In the genomic region with DNA sequence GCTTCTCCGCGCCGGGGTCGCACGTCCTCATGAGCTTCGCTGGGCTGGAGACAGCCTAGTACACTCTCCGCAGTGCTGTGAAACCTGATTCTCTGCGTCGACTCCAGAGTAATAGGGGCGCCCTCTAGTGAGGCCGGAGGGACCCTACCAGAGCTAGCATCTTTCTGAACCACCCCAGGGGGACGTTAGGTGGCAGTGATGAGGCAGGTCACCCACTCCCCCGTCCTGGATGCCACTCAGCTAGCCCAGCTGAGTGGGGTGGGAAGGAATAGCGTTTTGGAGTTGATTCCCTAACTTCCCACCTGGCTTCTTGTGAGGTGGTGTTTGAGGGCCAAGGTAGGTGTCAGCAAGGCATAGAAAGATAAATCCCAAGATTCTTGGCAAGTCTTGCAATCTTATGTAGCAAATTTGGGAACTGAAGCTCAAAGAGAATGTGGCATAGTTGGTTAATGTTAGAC, we compare ENCODE assay signal across 8 cellular contexts. TPM values are rescaled to one million over a fixed set of nuclear protein-coding genes. Genes with fewer than 3 reads are reported as not detected.
DNase-seq lines count a peak whose midpoint lies in the region; ATAC-seq and TF ChIP-seq lines count a peak whose summit lies in the region.

No MANE protein-coding gene starts in this region.

- H2AFZ ChIP-seq in OCI-LY7 (ENCODE audit: low read length): no peak overlapping the region

- H3K4me2 ChIP-seq in OCI-LY7 (ENCODE audit: low read length): no peak overlapping the region

- 6 to 8% methylated on average over 6 to 12 of the region's 14 CpGs for WGBS in esophagus squamous epithelium, 2 donors

- intact Hi-C loops in OCI-LY7 (cut with micrococcal nuclease; ENCODE audit: unreplicated experiment) (no loop called here), esophagus squamous epithelium (cut with DNase I) (loop anchor here (5.0 kb wide), 1 partner anchor 146 kb away; no protein-coding TSS in a partner anchor), natural killer cell (cut with micrococcal nuclease) (no loop called here)

- H3K4me3 ChIP-seq in OCI-LY7 (ENCODE audit: low read depth, low read length, poor library complexity, severe bottlenecking): no peak overlapping the region
- H3K4me3 ChIP-seq in esophagus squamous epithelium: peak overlapping the region in 2 of 4 donors; percentile 21 to 45

- H3K27ac ChIP-seq in OCI-LY7 (ENCODE audit: low read depth, low read length, poor library complexity, severe bottlenecking) (no peak overlapping the region), esophagus squamous epithelium (no peak overlapping the region)

- peak; percentile 68 for DNase-seq in DMS153 treated with DMSO at 0.1 percent for 48 hours (lab: John Stamatoyannopoulos, UW; ENCODE audit: unreplicated experiment)
- peak; percentile 78 for DNase-seq in OCI-LY7 (ENCODE audit: low spot score)
- DNase-seq in activated T-cell treated with anti-CD3 and anti-CD28 coated beads for 24 hours (ENCODE audit: low read depth): peak; percentile 79
- DNase-seq in esophagus squamous epithelium (lab: John Stamatoyannopoulos, UW): peak; percentile 36
- DNase-seq in natural killer cell: peak; percentile 69

- H3K9me3 Mint-ChIP-seq in IgD-negative memory B cell: no peaks in the 10 kb centered on the region
- no peaks in the 10 kb centered on the region for H3K9me3 Mint-ChIP-seq in natural killer cell
- no peaks in the 10 kb centered on the region for H3K9me3 Mint-ChIP-seq in stimulated activated memory B cell treated with anti-CD40 and anti-IgM and Interleukin-4, amounts not matched to agents 10 μg/mL and 1 μg/mL and 100 μg/mL, for 72 hours

- H3K4me1 ChIP-seq in OCI-LY7 (ENCODE audit: insufficient read depth, low read length, poor library complexity, severe bottlenecking) (no peaks in the 10 kb centered on the region), esophagus squamous epithelium (peaks cover 0 to 67% (median 32%) of the 10 kb centered on the region in 3 donors)

- ATAC-seq in GM21619 (IDR thresholded peaks at IDR 0.05; ENCODE audit: unreplicated experiment) (peak; percentile 86), natural killer cell (peak; percentile 98 to 100 (median 100))
- peak; percentile 93 for ATAC-seq in stimulated activated memory B cell treated with anti-CD40 and anti-IgM and Interleukin-4, amounts not matched to agents 10 μg/mL and 1 μg/mL and 100 μg/mL, for 72 hours

- no TSS peak for BruUV-seq in OCI-LY7 (replicated peaks; lab: Mats Ljungman, UMichigan)

- H3K27ac Mint-ChIP-seq in IgD-negative memory B cell (peak overlapping the region in 1 of 3 donors; percentile 9), natural killer cell (peak overlapping the region in 1 of 2 donors; percentile 3)
- no peak overlapping the region for H3K27ac Mint-ChIP-seq in stimulated activated memory B cell treated with anti-CD40 and anti-IgM and Interleukin-4, amounts not matched to agents 10 μg/mL and 1 μg/mL and 100 μg/mL, for 72 hours

- peaks cover 8 to 96% (median 16%) of the 10 kb centered on the region in 4 donors for H3K27me3 ChIP-seq in esophagus squamous epithelium

- CTCF ChIA-PET in OCI-LY7 (lab: Charles Lee; ENCODE audit: unreplicated experiment): interaction anchor here (0.8 to 1.0 kb wide), 3 partner anchors 9 to 95 kb away, joined by 3 to 6 read pairs (median 3); a partner anchor contains a TSS

- H3K9me3 ChIP-seq in OCI-LY7 (ENCODE audit: low read length) (no peaks in the 10 kb centered on the region), esophagus squamous epithelium (no peaks in the 10 kb centered on the region)

- H3K27me3 Mint-ChIP-seq in IgD-negative memory B cell (peaks cover 63% of the 10 kb centered on the region), natural killer cell (ENCODE audit: low read depth in 2 of 2) (peaks cover 57 to 60% of the 10 kb centered on the region in 2 donors)
- H3K27me3 Mint-ChIP-seq in stimulated activated memory B cell treated with anti-CD40 and anti-IgM and Interleukin-4, amounts not matched to agents 10 μg/mL and 1 μg/mL and 100 μg/mL, for 72 hours: peaks cover 85% of the 10 kb centered on the region

- no peaks in the 10 kb centered on the region for H4K20me1 ChIP-seq in OCI-LY7 (ENCODE audit: insufficient read depth, low read length)

- no peaks in the 10 kb centered on the region for H3K9me2 ChIP-seq in OCI-LY7 (ENCODE audit: insufficient read depth, low read length)

- peak; percentile 99 for TF ChIP-seq CTCF in OCI-LY7 (conservative IDR thresholded peaks at IDR 0.05; ENCODE audit: low read length)
- peak; percentile 82 to 95 (median 88) for TF ChIP-seq CTCF in esophagus squamous epithelium (IDR thresholded peaks at IDR 0.05)
- peak; percentile 99 for TF ChIP-seq CTCF in natural killer cell (IDR thresholded peaks at IDR 0.05)

- no peaks in the 10 kb centered on the region for H3K36me3 Mint-ChIP-seq in IgD-negative memory B cell
- no peaks in the 10 kb centered on the region for H3K36me3 Mint-ChIP-seq in natural killer cell
- no peaks in the 10 kb centered on the region for H3K36me3 Mint-ChIP-seq in stimulated activated memory B cell treated with anti-CD40 and anti-IgM and Interleukin-4, amounts not matched to agents 10 μg/mL and 1 μg/mL and 100 μg/mL, for 72 hours

- POLR2A ChIA-PET in OCI-LY7 (lab: Charles Lee): interaction anchor here (1.0 kb wide), 1 partner anchor 264 kb away, joined by 3 read pairs; no protein-coding TSS in a partner anchor

- peaks cover 19 to 28% (median 20%) of the 10 kb centered on the region in 3 donors for H3K4me1 Mint-ChIP-seq in IgD-negative memory B cell
- peaks cover 14 to 24% of the 10 kb centered on the region in 2 donors for H3K4me1 Mint-ChIP-seq in natural killer cell
- peaks cover 40% of the 10 kb centered on the region for H3K4me1 Mint-ChIP-seq in stimulated activated memory B cell treated with anti-CD40 and anti-IgM and Interleukin-4, amounts not matched to agents 10 μg/mL and 1 μg/mL and 100 μg/mL, for 72 hours

- H3K4me3 Mint-ChIP-seq in IgD-negative memory B cell (peak overlapping the region; percentile 26 to 85 (median 74)), natural killer cell (peak overlapping the region; percentile 88)
- H3K4me3 Mint-ChIP-seq in stimulated activated memory B cell treated with anti-CD40 and anti-IgM and Interleukin-4, amounts not matched to agents 10 μg/mL and 1 μg/mL and 100 μg/mL, for 72 hours: peak overlapping the region; percentile 68

- no peaks in the 10 kb centered on the region for H3K79me2 ChIP-seq in OCI-LY7 (ENCODE audit: insufficient read depth, low read depth, low read length)

- no peak for TF ChIP-seq POLR2A in esophagus squamous epithelium (IDR thresholded peaks at IDR 0.05)

- H3K36me3 ChIP-seq in OCI-LY7 (ENCODE audit: insufficient read depth, low read length): no peaks in the 10 kb centered on the region
- peaks cover 0 to 52% (median 7%) of the 10 kb centered on the region in 3 donors for H3K36me3 ChIP-seq in esophagus squamous epithelium

RNA-seq across cellular contexts. Expression of a gene that starts 4.0 kb away (rescaled TPM):
- polyA plus RNA-seq in IgD-negative memory B cell: not detected
- total RNA-seq in OCI-LY7 (2014; rRNA removed; shearing (Covaris generic)): not detected in 2 replicates
- total RNA-seq in OCI-LY7 (2022): not detected in 2 replicates
- 10 to 100 TPM in 2 of 4 donors, 1 to 10 TPM in 1, not detected in 1; 6.3 to 20.6 (median 13.6) TPM for total RNA-seq in esophagus squamous epithelium
- not detected for total RNA-seq in natural killer cell

RNA-seq across cellular contexts. Expression of a gene that starts 4.2 kb away (rescaled TPM):
- polyA plus RNA-seq in IgD-negative memory B cell: not detected
- total RNA-seq in OCI-LY7 (2014; rRNA removed; shearing (Covaris generic)): 0.03 and 0.05 TPM in 2 replicates
- total RNA-seq in OCI-LY7 (2022) (0.06 TPM in 1 of 2 replicates, not detected in the other), esophagus squamous epithelium (10 to 100 TPM in 3 of 4 donors, 1 to 10 TPM in 1; 5.0 to 50.7 (median 22.6) TPM), natural killer cell (1 to 10 TPM in 1 of 3 donors, not detected in 2; 2.5 TPM)

RNA-seq across cellular contexts. Expression of a gene that starts 11.5 kb away (rescaled TPM):
- polyA plus RNA-seq in IgD-negative memory B cell: not detected
- total RNA-seq in OCI-LY7 (2014; rRNA removed; shearing (Covaris generic)): not detected in 2 replicates
- total RNA-seq in OCI-LY7 (2022) (not detected in 2 replicates), esophagus squamous epithelium (100 to 1,000 TPM in 3 of 4 donors, 10 to 100 TPM in 1; 64.0 to 202 (median 134) TPM), natural killer cell (under 1 TPM in 2 of 3 donors, not detected in 1; 0.39 to 0.40 TPM)

RNA-seq across cellular contexts. Expression of a gene that starts 11.6 kb away (rescaled TPM):
- 1.4 TPM for polyA plus RNA-seq in IgD-negative memory B cell
- not detected in 2 replicates for total RNA-seq in OCI-LY7 (2014; rRNA removed; shearing (Covaris generic))
- total RNA-seq in OCI-LY7 (2022) (not detected in 2 replicates), esophagus squamous epithelium (100 to 1,000 TPM in 2 of 4 donors, 10 to 100 TPM in 2; 87.5 to 202 (median 122) TPM), natural killer cell (under 1 TPM in 1 of 3 donors, not detected in 2; 0.20 TPM)

Comparison
In these comparisons a context has a peak if more than half of its experiments do, and no peak if none do; other contexts are left out.
1. RNA of a gene that starts 11.5 kb away (total RNA-seq): 64.0 to 202 TPM in esophagus squamous epithelium; 0.39 to 0.40 TPM in natural killer cell and not detected in OCI-LY7; every median in the first group is over 10 times any median in the second.
2. Peak in every context shown above with its lines, with median percentiles within 50 percentile points of each other: DNase-seq, ATAC-seq, H3K4me3 Mint-ChIP-seq and CTCF ChIP-seq.